Comparison of ENCODE assay signal across 8 cellular contexts in genomic region chr1:28258628-28259251, GRCh38. TPM values are rescaled to one million over a fixed set of nuclear protein-coding genes. Genes with fewer than 3 reads are reported as not detected.
DNase-seq lines count a peak whose midpoint lies in the region; ATAC-seq and TF ChIP-seq lines count a peak whose summit lies in the region.

No MANE protein-coding gene starts in this region.

- intact Hi-C loops in activated naive CD4-positive, alpha-beta T cell treated with anti-CD3 and anti-CD28 coated beads for 36 hours (cut with micrococcal nuclease): loop anchor here (1.0 to 5.0 kb wide), 6 partner anchors 9 to 486 kb away; partner anchors contain the start of genes DNAJC8, MED18 and STX12
- intact Hi-C loops in activated CD8-positive, alpha-beta T cell treated with anti-CD3 and anti-CD28 coated beads for 36 hours (cut with micrococcal nuclease): no loop called here
- intact Hi-C loops in tibial artery (cut with DNase I; ENCODE audit: low total_unique reads): loop anchor here (5.0 to 10.0 kb wide), 2 partner anchors 109 to 246 kb away; partner anchors contain the start of genes PHACTR4 and RCC1

- TF ChIP-seq CTCF in activated CD8-positive, alpha-beta T cell treated with anti-CD3 and anti-CD28 coated beads for 36 hours (IDR thresholded peaks at IDR 0.05): no peak
- no peak for TF ChIP-seq CTCF in tibial artery (IDR thresholded peaks at IDR 0.05)

- no peak for ATAC-seq in activated CD8-positive, alpha-beta T cell treated with anti-CD3 and anti-CD28 coated beads for 36 hours
- no peak for ATAC-seq in HG02798 (IDR thresholded peaks at IDR 0.05; ENCODE audit: poor library complexity, unreplicated experiment)

- no peaks in the 10 kb centered on the region for H3K9me3 ChIP-seq in tibial artery

- POLR2A ChIA-PET in activated CD8-positive, alpha-beta T cell treated with anti-CD3 and anti-CD28 coated beads for 36 hours (lab: Charles Lee): interaction anchor here (0.7 to 7.4 kb wide), 6 partner anchors 12 to 257 kb away, joined by 3 to 137 read pairs (median 19); partner anchors contain the start of genes MED18 and RCC1

- H3K36me3 ChIP-seq in tibial artery: no peaks in the 10 kb centered on the region

- peak; percentile 62 for DNase-seq in activated naive CD4-positive, alpha-beta T cell treated with anti-CD3 and anti-CD28 coated beads for 36 hours
- DNase-seq in activated naive CD4-positive, alpha-beta T cell treated with anti-CD3 and anti-CD28 coated beads, Interleukin-2, amount 50 U/mL, for 16 hours: no peak
- peak; percentile 32 for DNase-seq in activated CD8-positive, alpha-beta T cell treated with anti-CD3 and anti-CD28 coated beads for 36 hours
- no peak for DNase-seq in immature natural killer cell
- DNase-seq in tibial artery: no peak
- DNase-seq in NCI-H2029 (lab: John Stamatoyannopoulos, UW): no peak
- no peak for DNase-seq in effector CD8-positive, alpha-beta T cell (lab: John Stamatoyannopoulos, UW)

- peak overlapping the region; percentile 78 to 98 for H3K4me3 ChIP-seq in tibial artery

- peak overlapping the region; percentile 61 to 93 for H3K27ac ChIP-seq in tibial artery

- H3K4me1 Mint-ChIP-seq in activated naive CD4-positive, alpha-beta T cell treated with anti-CD3 and anti-CD28 coated beads for 36 hours (ENCODE audit: low read depth): peaks cover 45% of the 10 kb centered on the region
- peaks cover 37% of the 10 kb centered on the region for H3K4me1 Mint-ChIP-seq in activated CD8-positive, alpha-beta T cell treated with anti-CD3 and anti-CD28 coated beads for 36 hours (ENCODE audit: low read depth)
- peaks cover 53 to 63% of the 10 kb centered on the region in 2 donors for H3K4me1 Mint-ChIP-seq in immature natural killer cell

- no peaks in the 10 kb centered on the region for H3K9me3 Mint-ChIP-seq in activated naive CD4-positive, alpha-beta T cell treated with anti-CD3 and anti-CD28 coated beads for 36 hours
- H3K9me3 Mint-ChIP-seq in activated CD8-positive, alpha-beta T cell treated with anti-CD3 and anti-CD28 coated beads for 36 hours: no peaks in the 10 kb centered on the region
- no peaks in the 10 kb centered on the region for H3K9me3 Mint-ChIP-seq in immature natural killer cell

- H3K27me3 ChIP-seq in tibial artery: peaks cover 0 to 6% of the 10 kb centered on the region in 2 donors

- CTCF ChIA-PET in activated naive CD4-positive, alpha-beta T cell treated with anti-CD3 and anti-CD28 coated beads for 36 hours (lab: Charles Lee): interaction anchor here (0.6 to 5.1 kb wide), 5 partner anchors 10 to 489 kb away, joined by 3 to 50 read pairs (median 4); partner anchors contain the start of gene TRNAU1AP
- CTCF ChIA-PET in activated CD8-positive, alpha-beta T cell treated with anti-CD3 and anti-CD28 coated beads for 36 hours (lab: Charles Lee): interaction anchor here (1.3 to 7.8 kb wide), 3 partner anchors 10 to 101 kb away, joined by 3 to 90 read pairs (median 7); no protein-coding TSS in a partner anchor

- H3K36me3 Mint-ChIP-seq in activated naive CD4-positive, alpha-beta T cell treated with anti-CD3 and anti-CD28 coated beads for 36 hours (ENCODE audit: low read depth): peaks cover 13% of the 10 kb centered on the region
- H3K36me3 Mint-ChIP-seq in activated CD8-positive, alpha-beta T cell treated with anti-CD3 and anti-CD28 coated beads for 36 hours (ENCODE audit: low read depth): peaks cover 10% of the 10 kb centered on the region
- H3K36me3 Mint-ChIP-seq in immature natural killer cell: no peaks in the 10 kb centered on the region

- peaks cover 0 to 27% (median 20%) of the 10 kb centered on the region in 4 donors for H3K4me1 ChIP-seq in tibial artery

- H3K27me3 Mint-ChIP-seq in activated naive CD4-positive, alpha-beta T cell treated with anti-CD3 and anti-CD28 coated beads for 36 hours (ENCODE audit: low read depth): no peaks in the 10 kb centered on the region
- no peaks in the 10 kb centered on the region for H3K27me3 Mint-ChIP-seq in activated CD8-positive, alpha-beta T cell treated with anti-CD3 and anti-CD28 coated beads for 36 hours
- H3K27me3 Mint-ChIP-seq in immature natural killer cell (ENCODE audit: low read depth in 3 of 3): peaks cover 0 to 13% (median 7%) of the 10 kb centered on the region in 3 donors

- peak overlapping the region; percentile 94 for H3K27ac Mint-ChIP-seq in activated naive CD4-positive, alpha-beta T cell treated with anti-CD3 and anti-CD28 coated beads for 36 hours
- H3K27ac Mint-ChIP-seq in activated CD8-positive, alpha-beta T cell treated with anti-CD3 and anti-CD28 coated beads for 36 hours: peak overlapping the region; percentile 96
- peak overlapping the region in 5 of 6 donors; percentile 36 to 88 (median 57) for H3K27ac Mint-ChIP-seq in immature natural killer cell

- peak overlapping the region; percentile 68 for H3K4me3 Mint-ChIP-seq in activated naive CD4-positive, alpha-beta T cell treated with anti-CD3 and anti-CD28 coated beads for 36 hours
- H3K4me3 Mint-ChIP-seq in activated CD8-positive, alpha-beta T cell treated with anti-CD3 and anti-CD28 coated beads for 36 hours: peak overlapping the region; percentile 83
- peak overlapping the region; percentile 76 to 85 (median 80) for H3K4me3 Mint-ChIP-seq in immature natural killer cell

RNA-seq across cellular contexts. Expression of gene SESN2, which starts 0.6 kb away (rescaled TPM):
- total RNA-seq in activated naive CD4-positive, alpha-beta T cell treated with anti-CD3 and anti-CD28 coated beads for 36 hours: 10 to 100 TPM; 46.2 to 46.9 TPM
- 10 to 100 TPM; 26.0 to 27.4 TPM for total RNA-seq in activated CD8-positive, alpha-beta T cell treated with anti-CD3 and anti-CD28 coated beads for 36 hours
- 10 to 100 TPM; 10.2 to 23.5 (median 14.0) TPM for polyA plus RNA-seq in immature natural killer cell

RNA-seq across cellular contexts. Expression of gene ATP5IF1, which starts 22.8 kb away (rescaled TPM):
- total RNA-seq in activated naive CD4-positive, alpha-beta T cell treated with anti-CD3 and anti-CD28 coated beads for 36 hours: 100 to 1,000 TPM; 182 to 185 TPM
- 100 to 1,000 TPM; 169 to 170 TPM for total RNA-seq in activated CD8-positive, alpha-beta T cell treated with anti-CD3 and anti-CD28 coated beads for 36 hours
- polyA plus RNA-seq in immature natural killer cell: 100 to 1,000 TPM; 462 to 960 (median 728) TPM

RNA-seq across cellular contexts. Expression of gene DNAJC8, which starts 25.9 kb away (rescaled TPM):
- 100 to 1,000 TPM; 113 to 115 TPM for total RNA-seq in activated naive CD4-positive, alpha-beta T cell treated with anti-CD3 and anti-CD28 coated beads for 36 hours
- 100 to 1,000 TPM; 103 to 105 TPM for total RNA-seq in activated CD8-positive, alpha-beta T cell treated with anti-CD3 and anti-CD28 coated beads for 36 hours
- 100 to 1,000 TPM; 197 to 269 (median 205) TPM for polyA plus RNA-seq in immature natural killer cell

Comparison
In these comparisons a context has a peak if more than half of its experiments do, and no peak if none do; other contexts are left out.
1. DNase-seq: peak in activated naive CD4-positive, alpha-beta T cell treated with anti-CD3 and anti-CD28 coated beads for 36 hours (single experiment) and activated CD8-positive, alpha-beta T cell treated with anti-CD3 and anti-CD28 coated beads for 36 hours (single experiment); none in activated naive CD4-positive, alpha-beta T cell treated with anti-CD3 and anti-CD28 coated beads, Interleukin-2, amount 50 U/mL, for 16 hours (single experiment), immature natural killer cell (0 of 3), tibial artery (0 of 2), NCI-H2029 (single experiment) and effector CD8-positive, alpha-beta T cell (single experiment).
2. Peak in every context shown above with its lines, with median percentiles within 50 percentile points of each other: H3K27ac Mint-ChIP-seq and H3K4me3 Mint-ChIP-seq.